In genomic region chr1:115929846-115930245, GRCh38 we compare ENCODE assay signal across 1 cellular context.
TF ChIP-seq lines count a peak whose summit lies in the region.

No MANE protein-coding gene starts in this region.

TF ChIP-seq in HepG2, 621 proteins besides CTCF, POLR2A, EP300 and RAD21 (continued from another document):
- TF ChIP-seq ELK4 (CRISPR knock-in tag; IDR thresholded peaks at IDR 0.05; ENCODE audit: borderline replicate concordance) (no peak), HOXA3 (CRISPR knock-in tag; IDR thresholded peaks at IDR 0.05) (no peak), ZNF788 (CRISPR knock-in tag; IDR thresholded peaks at IDR 0.05; ENCODE audit: borderline replicate concordance) (no peak), ZNF777 (CRISPR knock-in tag; IDR thresholded peaks at IDR 0.05) (no peak), MLXIP (CRISPR knock-in tag; IDR thresholded peaks at IDR 0.05; ENCODE audit: borderline replicate concordance) (no peak), ZBTB20 (CRISPR knock-in tag; IDR thresholded peaks at IDR 0.05; ENCODE audit: borderline replicate concordance, low read depth) (no peak), ZNF382 (CRISPR knock-in tag; IDR thresholded peaks at IDR 0.05; ENCODE audit: borderline replicate concordance) (no peak), ZNF33A (CRISPR knock-in tag; IDR thresholded peaks at IDR 0.05; ENCODE audit: borderline replicate concordance) (no peak), ZNF768 (CRISPR knock-in tag; IDR thresholded peaks at IDR 0.05) (no peak), ZNF318 (CRISPR knock-in tag; IDR thresholded peaks at IDR 0.05) (no peak), ZNF781 (CRISPR knock-in tag; IDR thresholded peaks at IDR 0.05; ENCODE audit: borderline replicate concordance, not compliant biosample characterization) (no peak)
